Comparison of ENCODE assay signal across 8 cellular contexts in genomic region chr17:42112552-42113176, GRCh38. TPM values are rescaled to one million over a fixed set of nuclear protein-coding genes. Genes with fewer than 3 reads are reported as not detected.
DNase-seq lines count a peak whose midpoint lies in the region; ATAC-seq, FAIRE-seq and TF ChIP-seq lines count a peak whose summit lies in the region.

Gene DHX58, minus strand, starts transcription at chr17:42112714. Its CDS starts 822 bp downstream, at chr17:42111892.

- intact Hi-C loops in CD8-positive, alpha-beta T cell (cut with DNase I, micrococcal nuclease): loop anchor here (1.0 to 10.0 kb wide), 4 partner anchors 42 to 378 kb away; partner anchors contain the start of genes RAB5C (in 2 of the 2), CNP (in 1 of the 2), HAP1 (in 1 of the 2) and KLHL11 (in 1 of the 2)
- intact Hi-C loops in T-helper 1 cell treated with Interleukin-12 subunit alpha and Interleukin-12 subunit beta and Interleukin-4 antibody, amounts not matched to agents 30 ng/mL and 1 ng/mL, for 36 hours (cut with micrococcal nuclease): loop anchor here (1.0 to 5.0 kb wide), 12 partner anchors 9 to 565 kb away; partner anchors contain the start of genes KAT2A, KCNH4, KLHL11 and NKIRAS2

- CTCF ChIA-PET in CD8-positive, alpha-beta T cell (lab: Charles Lee): interaction anchor here (0.9 to 13.2 kb wide), 6 partner anchors 11 to 402 kb away, joined by 3 to 256 read pairs (median 67); partner anchors contain the start of genes CNP, DNAJC7 and NKIRAS2

- no peak within 1 kb of the TSS for H3K9ac ChIP-seq in mesendoderm (ENCODE audit: low read length)

- no peak within 1 kb of the TSS for H2BK15ac ChIP-seq in mesendoderm (replicated peaks; ENCODE audit: low read depth)

- no peaks in the 10 kb centered on the region for H3K9me2 ChIP-seq in hepatocyte (replicated peaks; ENCODE audit: insufficient read depth)

- TF ChIP-seq CTCF in CD8-positive, alpha-beta T cell (IDR thresholded peaks at IDR 0.05): no peak
- no peak for TF ChIP-seq CTCF in hepatocyte (IDR thresholded peaks at IDR 0.05; ENCODE audit: poor library complexity)

- H3K27ac ChIP-seq in CD8-positive, alpha-beta T cell (ENCODE audit: low read depth, low read length): peak within 1 kb of the TSS; percentile 81
- H3K27ac ChIP-seq in hepatocyte (peak within 1 kb of the TSS; percentile 59), mesendoderm (ENCODE audit: low read depth, low read length) (no peak within 1 kb of the TSS)

- H2BK120ac ChIP-seq in mesendoderm (ENCODE audit: low read depth, low read length): no peak within 1 kb of the TSS

- H3K4me1 Mint-ChIP-seq in CD8-positive, alpha-beta T cell (ENCODE audit: low read depth): peaks cover 49% of the 10 kb centered on the region

- ATAC-seq in CD8-positive, alpha-beta T cell: peak; percentile 80
- ATAC-seq in GM19468 (IDR thresholded peaks at IDR 0.05; ENCODE audit: extremely low read depth, unreplicated experiment): peak; percentile 19

- H2AFZ ChIP-seq in hepatocyte: no peak within 1 kb of the TSS

- no peaks in the 10 kb centered on the region for H3K9me3 ChIP-seq in CD8-positive, alpha-beta T cell (ENCODE audit: low read length)
- H3K9me3 ChIP-seq in hepatocyte (ENCODE audit: low read depth): no peaks in the 10 kb centered on the region

- 61% methylated on average over 10 of the region's 10 CpGs for WGBS in hepatocyte (ENCODE audit: low lambda C conversion rate, missing lambda C conversion rate)
- no CpG with 5 or more reads among the region's 10 CpGs for WGBS in mesendoderm (ENCODE audit: extremely low coverage, insufficient coverage, low lambda C conversion rate)

- H3K4me3 Mint-ChIP-seq in CD8-positive, alpha-beta T cell: peak within 1 kb of the TSS; percentile 92

- H3K79me2 ChIP-seq in hepatocyte (no peaks in the 10 kb centered on the region), mesendoderm (ENCODE audit: control insufficient read depth, insufficient read depth, low read length) (no peaks in the 10 kb centered on the region)

- peaks cover 6% of the 10 kb centered on the region for H3K36me3 ChIP-seq in CD8-positive, alpha-beta T cell (ENCODE audit: insufficient read depth, low read length)
- H3K36me3 ChIP-seq in hepatocyte (replicated peaks; ENCODE audit: insufficient read depth, low read depth) (no peaks in the 10 kb centered on the region), mesendoderm (ENCODE audit: control insufficient read depth, insufficient read depth, low read length) (peaks cover 4% of the 10 kb centered on the region)

- H3K23ac ChIP-seq in mesendoderm (ENCODE audit: low read length): no peak within 1 kb of the TSS

- no peak within 1 kb of the TSS for H3K18ac ChIP-seq in mesendoderm (ENCODE audit: low read length)

- peaks cover 30% of the 10 kb centered on the region for H3K4me1 ChIP-seq in CD8-positive, alpha-beta T cell (ENCODE audit: insufficient read depth, low read length)
- H3K4me1 ChIP-seq in hepatocyte (ENCODE audit: insufficient read depth): no peaks in the 10 kb centered on the region
- H3K4me1 ChIP-seq in mesendoderm (ENCODE audit: control insufficient read depth, low read depth, low read length): peaks cover 3% of the 10 kb centered on the region

- no peak within 1 kb of the TSS for H4K5ac ChIP-seq in mesendoderm (ENCODE audit: low read length)

- POLR2A ChIA-PET in CD8-positive, alpha-beta T cell (lab: Charles Lee): interaction anchor here (0.6 to 3.6 kb wide), 14 partner anchors 8 to 423 kb away, joined by 3 to 32 read pairs (median 3); partner anchors contain the start of genes CNP, DNAJC7, HSPB9 and KAT2A

- H4K20me1 ChIP-seq in hepatocyte (ENCODE audit: insufficient read depth, poor library complexity, severe bottlenecking): no peaks in the 10 kb centered on the region

- H3K79me1 ChIP-seq in mesendoderm (ENCODE audit: low read length): no peaks in the 10 kb centered on the region

- peak within 1 kb of the TSS; percentile 88 for H3K4me3 ChIP-seq in CD8-positive, alpha-beta T cell (ENCODE audit: low read depth, low read length)
- H3K4me3 ChIP-seq in hepatocyte (no peak within 1 kb of the TSS), mesendoderm (ENCODE audit: low read length) (no peak within 1 kb of the TSS)

- H3K4ac ChIP-seq in mesendoderm (ENCODE audit: low read depth, low read length): no peak within 1 kb of the TSS

- H3K36me3 Mint-ChIP-seq in CD8-positive, alpha-beta T cell: peaks cover 53% of the 10 kb centered on the region

- no peak within 1 kb of the TSS for H3K56ac ChIP-seq in mesendoderm (ENCODE audit: low read length)

- no peaks in the 10 kb centered on the region for H3K9me3 Mint-ChIP-seq in CD8-positive, alpha-beta T cell

- no peak for FAIRE-seq in HTR-8/SVneo (lab: Jason Lieb, UNC)

- H3K27ac Mint-ChIP-seq in CD8-positive, alpha-beta T cell: peak within 1 kb of the TSS; percentile 95

- peak; percentile 65 to 83 (median 73) for DNase-seq in CD8-positive, alpha-beta T cell
- DNase-seq in HTR-8/SVneo (ENCODE audit: insufficient read length, low spot score): peak; percentile 41
- DNase-seq in amygdala (lab: John Stamatoyannopoulos, UW): peak in 51 of 56 donors; percentile 19 to 79 (median 54)
- peak; percentile 71 for DNase-seq in hepatocyte (ENCODE audit: low spot score)
- DNase-seq in stimulated activated CD4-positive, alpha-beta T cell treated with anti-CD3 and anti-CD28 coated beads, Interleukin-12 subunit alpha, Interleukin-12 subunit beta, amount 100 ng/mL, for 4 hours: peak; percentile 66
- DNase-seq in mesendoderm: no peak

- no peak within 1 kb of the TSS for H2AK5ac ChIP-seq in mesendoderm (ENCODE audit: low read length)

- H3K27me3 ChIP-seq in CD8-positive, alpha-beta T cell (ENCODE audit: insufficient read depth, low read length): no peaks in the 10 kb centered on the region
- H3K27me3 ChIP-seq in hepatocyte (no peaks in the 10 kb centered on the region), mesendoderm (ENCODE audit: insufficient read depth, low read length, poor library complexity) (no peaks in the 10 kb centered on the region)

- H2BK5ac ChIP-seq in mesendoderm (ENCODE audit: low read length): no peak within 1 kb of the TSS

- no peak within 1 kb of the TSS for H4K8ac ChIP-seq in mesendoderm (ENCODE audit: low read depth, low read length)

- no peaks in the 10 kb centered on the region for H3K27me3 Mint-ChIP-seq in CD8-positive, alpha-beta T cell (ENCODE audit: low read depth)

- peak within 1 kb of the TSS; percentile 68 for H3K4me2 ChIP-seq in hepatocyte
- no peak within 1 kb of the TSS for H3K4me2 ChIP-seq in mesendoderm (ENCODE audit: low read length)

RNA-seq across cellular contexts. Expression of gene DHX58, which starts in this region (rescaled TPM):
- total RNA-seq in CD8-positive, alpha-beta T cell: 10 to 100 TPM; 32.8 to 39.1 TPM
- 76.9 and 80.6 TPM in 2 replicates for total RNA-seq in T-helper 1 cell treated with Interleukin-12 subunit alpha and Interleukin-12 subunit beta and Interleukin-4 antibody, amounts not matched to agents 30 ng/mL and 1 ng/mL, for 36 hours
- total RNA-seq in hepatocyte: 1.6 and 3.6 TPM in 2 replicates
- 1.4 and 2.2 TPM in 2 replicates for polyA plus RNA-seq in hepatocyte
- polyA plus RNA-seq in mesendoderm (2013, experiment 1 of 2): 1.6 TPM
- polyA plus RNA-seq in mesendoderm (2013, experiment 2 of 2): 1.5 TPM
